ENCODE assay signal across 19 cellular contexts in genomic region chr2:102798181-102798580, GRCh38. TPM values are rescaled to one million over a fixed set of nuclear protein-coding genes. Genes with fewer than 3 reads are reported as not detected.
A peak's percentile ranks its signal among the peaks of the same experiment; 100 is the strongest.
DNase-seq lines count a peak whose midpoint lies in the region; ATAC-seq and TF ChIP-seq lines count a peak whose summit lies in the region.
"Had no signal": no experiment of that assay in that cellular context is flagged by ENCODE, and none has a peak within 500 bp of the region (broad histone marks: within the 10 kb centered on the region; RNA-seq: fewer than 3 reads in every experiment).

No MANE protein-coding gene starts in this region.

- H2BK5ac ChIP-seq in trophoblast cell (ENCODE audit: low read depth, low read length, poor library complexity), result no peak overlapping the region

- H3K36me3 ChIP-seq in left ventricle myocardium inferior (peaks cover 33% of the 10 kb centered on the region), heart left ventricle (peaks cover 0 to 25% (median 4%) of the 10 kb centered on the region in 9 donors), trophoblast cell (ENCODE audit: control insufficient read depth in 1 of 2, insufficient read depth in 2 of 2, low read length in 2 of 2) (peaks cover 9 to 12% of the 10 kb centered on the region in 2 experiments), gastrocnemius medialis (peaks cover 0 to 9% of the 10 kb centered on the region in 2 donors)

- DNase-seq in left ventricle myocardium inferior (no peak), heart left ventricle (no peak), trophoblast cell (peak; percentile 13 to 73), gastrocnemius medialis (no peak), osteocyte (ENCODE audit: extremely low spot score, unreplicated experiment) (no peak)
- DNase-seq: AML-193; Caco-2; Calu3; CD4-positive, alpha-beta T cell; CD8-positive, alpha-beta T cell; DMS79 treated with DMSO at 0.1 percent for 48 hours; GF-D8 had no signal

- H3K4me1 Mint-ChIP-seq in osteocyte (ENCODE audit: unreplicated experiment), result no peaks in the 10 kb centered on the region
- H3K4me1 Mint-ChIP-seq: B cell had no signal

- H2AFZ ChIP-seq in trophoblast cell (ENCODE audit: insufficient read depth, low read length, poor library complexity), result no peak overlapping the region

- no peaks in the 10 kb centered on the region for H3K27me3 ChIP-seq in left ventricle myocardium inferior (ENCODE audit: low read depth)
- H3K27me3 ChIP-seq in heart left ventricle, result no peaks in the 10 kb centered on the region
- H3K27me3 ChIP-seq in trophoblast cell (ENCODE audit: insufficient read depth, low read length), result no peaks in the 10 kb centered on the region
- H3K27me3 ChIP-seq in gastrocnemius medialis, result no peaks in the 10 kb centered on the region
- H3K27me3 ChIP-seq: BLaER1 treated with 17β-estradiol and CSF1 and Interleukin-3, amounts not matched to agents 10 nM and 100 nM had no signal

- H4K8ac ChIP-seq in trophoblast cell (ENCODE audit: low read depth, low read length), result no peak overlapping the region

- H3K4me3 Mint-ChIP-seq in osteocyte (ENCODE audit: unreplicated experiment), result no peak overlapping the region
- H3K4me3 Mint-ChIP-seq: B cell; CD4-positive, alpha-beta T cell; CD8-positive, alpha-beta T cell had no signal

- no peak overlapping the region for H4K91ac ChIP-seq in trophoblast cell (ENCODE audit: low read depth, low read length)

- TF ChIP-seq CTCF in left ventricle myocardium inferior (IDR thresholded peaks at IDR 0.05; ENCODE audit: borderline replicate concordance), result no peak
- no peak for TF ChIP-seq CTCF in heart left ventricle (IDR thresholded peaks at IDR 0.05)
- no peak for TF ChIP-seq CTCF in VCaP (conservative IDR thresholded peaks at IDR 0.05)
- TF ChIP-seq CTCF in gastrocnemius medialis (IDR thresholded peaks at IDR 0.05 in 4 of 5, conservative IDR thresholded peaks at IDR 0.05 in 1 of 5), result no peak
- TF ChIP-seq CTCF in osteocyte (IDR thresholded peaks at IDR 0.05), result no peak

- WGBS in heart left ventricle, 4 donors, result 90 to 99% (median 96%) methylated on average over 2 of the region's 2 CpGs
- WGBS in trophoblast cell (ENCODE audit: extremely low coverage, insufficient coverage, insufficient read length), result no CpG with 5 or more reads among the region's 2 CpGs

- intact Hi-C loops in left ventricle myocardium inferior (cut with micrococcal nuclease) (no loop called here), heart left ventricle (cut with DNase I) (no loop called here), gastrocnemius medialis (cut with DNase I; ENCODE audit: low total_unique reads) (no loop called here)

- no peaks in the 10 kb centered on the region for H3K27me3 Mint-ChIP-seq in osteocyte (ENCODE audit: unreplicated experiment)
- H3K27me3 Mint-ChIP-seq: B cell; CD4-positive, alpha-beta T cell had no signal

- no peak overlapping the region for H3K4me3 ChIP-seq in left ventricle myocardium inferior
- no peak overlapping the region for H3K4me3 ChIP-seq in heart left ventricle
- H3K4me3 ChIP-seq in trophoblast cell (ENCODE audit: low read depth, low read length), result no peak overlapping the region
- H3K4me3 ChIP-seq in gastrocnemius medialis, result no peak overlapping the region
- H3K4me3 ChIP-seq: A549; BLaER1 treated with 17β-estradiol and CSF1 and Interleukin-3, amounts not matched to agents 10 nM and 100 nM had no signal

- no peak overlapping the region for H2AK5ac ChIP-seq in trophoblast cell (ENCODE audit: low read length)

- no peak overlapping the region for H3K27ac Mint-ChIP-seq in osteocyte (ENCODE audit: unreplicated experiment)
- H3K27ac Mint-ChIP-seq: B cell; CD4-positive, alpha-beta T cell; CD8-positive, alpha-beta T cell had no signal

- no peak overlapping the region for H3K4ac ChIP-seq in trophoblast cell (ENCODE audit: low read depth, low read length)

- no peak overlapping the region for H3K18ac ChIP-seq in trophoblast cell (ENCODE audit: low read length)

- no peak overlapping the region for H2BK12ac ChIP-seq in trophoblast cell (ENCODE audit: low read length)

- TF ChIP-seq POLR2A in heart left ventricle (IDR thresholded peaks at IDR 0.05) (no peak), gastrocnemius medialis (IDR thresholded peaks at IDR 0.05) (no peak)

- H3K36me3 Mint-ChIP-seq in osteocyte (ENCODE audit: unreplicated experiment), result peaks cover 15% of the 10 kb centered on the region

- no peak overlapping the region for H2BK120ac ChIP-seq in trophoblast cell (ENCODE audit: insufficient read depth, low read length, poor library complexity)

- H3K79me1 ChIP-seq in trophoblast cell (ENCODE audit: low read length), result no peaks in the 10 kb centered on the region

- in situ Hi-C loops in gastrocnemius medialis (cut with MboI; ENCODE audit: low sequenced_read_pairs in 4 of 4), result no loop called here

- H3K4me2 ChIP-seq in trophoblast cell (ENCODE audit: low read length), result no peak overlapping the region
- H3K4me2 ChIP-seq: A549; BLaER1 treated with 17β-estradiol and CSF1 and Interleukin-3, amounts not matched to agents 10 nM and 100 nM had no signal

- H4K12ac ChIP-seq in trophoblast cell (ENCODE audit: low read depth, low read length), result no peak overlapping the region

- H3K14ac ChIP-seq in trophoblast cell (ENCODE audit: low read length), result no peak overlapping the region

- H3K79me2 ChIP-seq in trophoblast cell (ENCODE audit: control insufficient read depth, insufficient read depth, low read length, poor library complexity), result no peaks in the 10 kb centered on the region

- peaks cover 24% of the 10 kb centered on the region for H3K9me3 Mint-ChIP-seq in osteocyte (ENCODE audit: unreplicated experiment)

- no peak overlapping the region for H3K23ac ChIP-seq in trophoblast cell (ENCODE audit: low read length)

- H3K9me3 ChIP-seq in left ventricle myocardium inferior (replicated peaks) (peaks cover 40% of the 10 kb centered on the region), heart left ventricle (peaks cover 0 to 34% (median 16%) of the 10 kb centered on the region in 12 donors), trophoblast cell (ENCODE audit: insufficient read depth, low read depth, low read length) (peaks cover 7% of the 10 kb centered on the region), gastrocnemius medialis (no peaks in the 10 kb centered on the region)

- H3K27ac ChIP-seq in left ventricle myocardium inferior (replicated peaks) (peak overlapping the region; percentile 95), heart left ventricle (no peak overlapping the region), VCaP (peak overlapping the region; percentile 92), trophoblast cell (ENCODE audit: low read depth, low read length) (no peak overlapping the region), gastrocnemius medialis (peak overlapping the region in 3 of 4 donors; percentile 55 to 86 (median 84))
- H3K27ac ChIP-seq: 22Rv1; A549; BLaER1 treated with 17β-estradiol and CSF1 and Interleukin-3, amounts not matched to agents 10 nM and 100 nM; C4-2B had no signal

- H3K9ac ChIP-seq in trophoblast cell (ENCODE audit: low read length), result no peak overlapping the region
- H3K9ac ChIP-seq: BLaER1 treated with 17β-estradiol and CSF1 and Interleukin-3, amounts not matched to agents 10 nM and 100 nM had no signal

- H3K4me1 ChIP-seq in left ventricle myocardium inferior, result peaks cover 62% of the 10 kb centered on the region
- H3K4me1 ChIP-seq in heart left ventricle, result peaks cover 0 to 42% (median 12%) of the 10 kb centered on the region in 12 donors
- no peaks in the 10 kb centered on the region for H3K4me1 ChIP-seq in trophoblast cell (ENCODE audit: control insufficient read depth in 1 of 2, insufficient read depth in 2 of 2, low read length in 2 of 2)
- peaks cover 33 to 39% of the 10 kb centered on the region in 2 donors for H3K4me1 ChIP-seq in gastrocnemius medialis
- H3K4me1 ChIP-seq: A549 had no signal

- ATAC-seq in heart left ventricle, result no peak
- ATAC-seq in gastrocnemius medialis, result no peak
- no peak for ATAC-seq in HG03520 (IDR thresholded peaks at IDR 0.05; ENCODE audit: unreplicated experiment)
- ATAC-seq: A549; CD8-positive, alpha-beta T cell had no signal

RNA-seq across cellular contexts. Expression of gene TMEM182, which starts 36.4 kb away (rescaled TPM):
- 174 TPM for total RNA-seq in left ventricle myocardium inferior
- total RNA-seq in heart left ventricle, result 100 to 1,000 TPM in 7 of 9 donors, 10 to 100 TPM in 2; 68.7 to 179 (median 149) TPM
- 10 to 100 TPM in 1 of 2 donors, 1 to 10 TPM in 1; 7.5 to 42.1 TPM for polyA plus RNA-seq in heart left ventricle
- polyA plus RNA-seq in trophoblast cell (2013), result 2.7 and 3.2 TPM in 2 replicates
- 10 to 100 TPM in 1 of 4 donors, 1 to 10 TPM in 3; 6.1 to 15.2 (median 8.0) TPM for total RNA-seq in gastrocnemius medialis
- 2.7 and 3.1 TPM in 2 replicates for total RNA-seq in osteocyte

Comparison
In these comparisons a context has a peak if more than half of its experiments do, and no peak if none do; other contexts are left out.
1. H3K27ac ChIP-seq: peak in left ventricle myocardium inferior (single experiment), VCaP (single experiment) and gastrocnemius medialis (3 of 4); none in heart left ventricle (0 of 12) and trophoblast cell (single experiment).
2. DNase-seq: peak in trophoblast cell (2 of 2); none in left ventricle myocardium inferior (single experiment), heart left ventricle (0 of 5), gastrocnemius medialis (0 of 2) and osteocyte (single experiment).
3. RNA of gene TMEM182, which starts 36.4 kb away (total RNA-seq): 174 TPM in left ventricle myocardium inferior (single experiment) and 68.7 to 179 TPM in heart left ventricle; 6.1 to 15.2 TPM in gastrocnemius medialis and 2.7 to 3.1 TPM in osteocyte; every median in the first group is over 4 times any median in the second.